ENCODE assay signal across 1 cellular context in the genomic region with DNA sequence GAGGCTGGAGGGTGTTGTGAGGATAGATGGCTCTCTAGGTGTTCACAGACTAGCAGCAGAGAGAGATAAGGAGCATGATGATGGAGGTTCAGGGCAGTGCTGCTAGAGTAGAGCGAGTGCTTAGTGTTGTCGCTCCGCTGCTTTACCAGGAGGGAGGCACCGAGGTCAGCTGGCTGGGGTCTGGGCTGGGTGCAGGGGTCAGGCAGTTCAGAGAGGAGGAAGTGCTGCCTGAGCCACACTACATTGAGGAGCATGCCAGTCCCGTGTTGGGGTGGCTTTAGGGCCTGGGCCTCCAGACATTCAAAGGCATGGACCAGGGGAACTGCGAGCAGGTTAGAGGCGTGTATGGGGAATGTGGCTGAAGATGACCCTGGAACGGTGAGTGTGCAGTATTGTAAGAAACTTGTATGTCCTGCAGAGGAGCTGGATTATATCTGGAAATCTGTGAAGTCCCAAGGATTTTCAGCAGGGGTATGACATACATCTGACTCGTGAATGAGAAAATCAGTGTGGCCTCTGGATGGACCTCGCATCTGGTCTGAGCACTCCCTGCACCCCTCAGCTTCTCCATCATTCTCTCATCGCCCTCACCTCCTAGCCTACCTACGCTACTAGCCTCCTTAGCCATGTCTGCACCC.
TF ChIP-seq lines count a peak whose summit lies in the region.

No MANE protein-coding gene starts in this region.

TF ChIP-seq in IMR-90, 13 proteins besides CTCF, POLR2A, EP300 and RAD21 (continued from another document):
- TF ChIP-seq, protein P1, sequence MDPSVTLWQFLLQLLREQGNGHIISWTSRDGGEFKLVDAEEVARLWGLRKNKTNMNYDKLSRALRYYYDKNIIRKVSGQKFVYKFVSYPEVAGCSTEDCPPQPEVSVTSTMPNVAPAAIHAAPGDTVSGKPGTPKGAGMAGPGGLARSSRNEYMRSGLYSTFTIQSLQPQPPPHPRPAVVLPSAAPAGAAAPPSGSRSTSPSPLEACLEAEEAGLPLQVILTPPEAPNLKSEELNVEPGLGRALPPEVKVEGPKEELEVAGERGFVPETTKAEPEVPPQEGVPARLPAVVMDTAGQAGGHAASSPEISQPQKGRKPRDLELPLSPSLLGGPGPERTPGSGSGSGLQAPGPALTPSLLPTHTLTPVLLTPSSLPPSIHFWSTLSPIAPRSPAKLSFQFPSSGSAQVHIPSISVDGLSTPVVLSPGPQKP (IDR thresholded peaks at IDR 0.05; ENCODE audit: borderline replicate concordance, low read depth, low read length) = no peak
TF ChIP-seq in IMR-90: peak in this region for 0.
